Comparison of ENCODE assay signal across 27 cellular contexts in genomic region chr4:83701041-83701440, GRCh38.
"Had no signal": no experiment of that assay in that cellular context is flagged by ENCODE, and none has a peak within 500 bp of the region (broad histone marks: within the 10 kb centered on the region; RNA-seq: fewer than 3 reads in every experiment).

No MANE protein-coding gene starts in this region.

- H3K4me3 ChIP-seq: SJCRH30 had no signal

- H3K36me3 ChIP-seq: SJCRH30 had no signal

- H3K4me2 ChIP-seq: SK-N-SH had no signal

- H3K27ac ChIP-seq: RWPE1, SJCRH30 had no signal

- ATAC-seq: activated CD4-positive, CD25-positive, alpha-beta regulatory T cell treated with anti-CD3 and anti-CD28 coated beads, Interleukin-2, amount 50 U/mL, for 24 hours; activated CD8-positive, alpha-beta T cell treated with anti-CD3 and anti-CD28 coated beads for 36 hours; activated T-cell treated with anti-CD3 and anti-CD28 coated beads, Interleukin-2, amount 50 U/mL, for 72 hours; Panc1 had no signal

- DNase-seq: activated CD4-positive, alpha-beta T cell treated with anti-CD3 and anti-CD28 coated beads for 4 hours; activated CD8-positive, alpha-beta memory T cell treated with anti-CD3 and anti-CD28 coated beads, Interleukin-2, amount 50 U/mL, for 4 hours; activated CD8-positive, alpha-beta T cell treated with anti-CD3 and anti-CD28 coated beads for 36 hours; activated naive CD4-positive, alpha-beta T cell treated with anti-CD3 and anti-CD28 coated beads, Interleukin-2, amount 50 U/mL, for 16 hours; activated naive CD8-positive, alpha-beta T cell treated with anti-CD3 and anti-CD28 coated beads, Interleukin-2, amount 10 ng/mL, durations not matched to agents 7 days and 5 days; activated T-cell treated with anti-CD3 and anti-CD28 coated beads, Interleukin-2, amount 50 U/mL, for 72 hours; aorta; central memory CD4-positive, alpha-beta T cell; Karpas-422; MM.1S; NCI-H1105; NCI-H1436; NCI-H1694 treated with DMSO at 0.1 percent for 48 hours; NCI-H2029 treated with DMSO at 0.1 percent for 48 hours; NCI-H2171; NCI-H2227 treated with DMSO at 0.1 percent for 48 hours; NCI-H446 treated with DMSO at 0.1 percent for 48 hours; NCI-H526; NCI-H82; Right ventricle myocardium superior; SJCRH30; SK-N-SH; T-helper 1 cell had no signal

- H3K4me1 ChIP-seq: SJCRH30 had no signal

- FAIRE-seq: bronchial epithelial cell had no signal

- H3K9ac ChIP-seq: SK-N-SH had no signal

- H3K9me3 ChIP-seq: SJCRH30, SK-N-SH had no signal

- H3K27me3 ChIP-seq: SJCRH30 had no signal
